Comparison of ENCODE assay signal across 1 cellular context in genomic region chr7:104964626-104965236, GRCh38.
TF ChIP-seq lines count a peak whose summit lies in the region.

No MANE protein-coding gene starts in this region.

TF ChIP-seq in A549, 52 proteins besides CTCF, POLR2A, EP300 and RAD21 (continued from another document):
- TF ChIP-seq, protein P1, sequence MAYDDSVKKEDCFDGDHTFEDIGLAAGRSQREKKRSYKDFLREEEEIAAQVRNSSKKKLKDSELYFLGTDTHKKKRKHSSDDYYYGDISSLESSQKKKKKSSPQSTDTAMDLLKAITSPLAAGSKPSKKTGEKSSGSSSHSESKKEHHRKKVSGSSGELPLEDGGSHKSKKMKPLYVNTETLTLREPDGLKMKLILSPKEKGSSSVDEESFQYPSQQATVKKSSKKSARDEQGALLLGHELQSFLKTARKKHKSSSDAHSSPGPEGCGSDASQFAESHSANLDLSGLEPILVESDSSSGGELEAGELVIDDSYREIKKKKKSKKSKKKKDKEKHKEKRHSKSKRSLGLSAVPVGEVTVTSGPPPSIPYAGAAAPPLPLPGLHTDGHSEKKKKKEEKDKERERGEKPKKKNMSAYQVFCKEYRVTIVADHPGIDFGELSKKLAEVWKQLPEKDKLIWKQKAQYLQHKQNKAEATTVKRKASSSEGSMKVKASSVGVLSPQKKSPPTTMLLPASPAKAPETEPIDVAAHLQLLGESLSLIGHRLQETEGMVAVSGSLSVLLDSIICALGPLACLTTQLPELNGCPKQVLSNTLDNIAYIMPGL (CRISPR knock-in tag; IDR thresholded peaks at IDR 0.05; ENCODE audit: borderline replicate concordance) = no peak
- TF ChIP-seq HOXA7 (CRISPR knock-in tag; IDR thresholded peaks at IDR 0.05) = no peak
